Comparison of ENCODE assay signal across 25 cellular contexts in the genomic region with DNA sequence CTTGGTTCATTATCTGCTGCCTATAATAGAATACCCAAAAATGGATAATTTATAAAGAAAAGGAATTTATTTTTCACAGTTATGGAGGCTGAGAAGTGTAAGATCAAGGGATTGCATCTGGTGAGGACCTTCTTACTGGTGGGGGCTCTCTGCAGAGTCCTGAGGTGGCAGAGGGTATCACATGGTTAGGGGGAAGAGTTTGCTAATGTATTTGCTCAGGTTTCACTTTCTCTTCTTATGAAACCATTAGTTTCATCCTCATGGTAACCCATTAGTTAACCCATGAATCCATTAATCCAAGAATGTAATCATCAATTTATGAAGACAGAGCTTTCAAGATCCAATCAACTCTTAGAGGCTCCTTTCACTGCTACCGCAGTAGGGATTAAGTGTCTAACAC.
A peak's percentile ranks its signal among the peaks of the same experiment; 100 is the strongest.
DNase-seq lines count a peak whose midpoint lies in the region; ATAC-seq and TF ChIP-seq lines count a peak whose summit lies in the region.
"Had no signal": no experiment of that assay in that cellular context is flagged by ENCODE, and none has a peak within 500 bp of the region (broad histone marks: within the 10 kb centered on the region; RNA-seq: fewer than 3 reads in every experiment).

No MANE protein-coding gene starts in this region.

- H3K27me3 Mint-ChIP-seq in activated CD4-positive, alpha-beta T cell treated with anti-CD3 and anti-CD28 coated beads, Interleukin-2, amount 10 ng/mL, durations not matched to agents 24 days and 14 days = no peaks in the 10 kb centered on the region
- no peaks in the 10 kb centered on the region for H3K27me3 Mint-ChIP-seq in CD8-positive, alpha-beta T cell (ENCODE audit: low read depth)
- H3K27me3 Mint-ChIP-seq: activated naive CD8-positive, alpha-beta T cell treated with anti-CD3 and anti-CD28 coated beads, Interleukin-2, amount 50 U/mL, for 24 hours; dendritic cell treated with granulocyte-macrophage colony-stimulating factor and Interleukin-4, amounts not matched to agents 40 ng/mL and 50 ng/mL, for 4 days had no signal

- H3K4me1 Mint-ChIP-seq in activated CD4-positive, alpha-beta T cell treated with anti-CD3 and anti-CD28 coated beads, Interleukin-2, amount 10 ng/mL, durations not matched to agents 24 days and 14 days = no peaks in the 10 kb centered on the region
- no peaks in the 10 kb centered on the region for H3K4me1 Mint-ChIP-seq in CD8-positive, alpha-beta T cell (ENCODE audit: low read depth)
- H3K4me1 Mint-ChIP-seq: activated naive CD8-positive, alpha-beta T cell treated with anti-CD3 and anti-CD28 coated beads, Interleukin-2, amount 50 U/mL, for 24 hours; B cell; nephron progenitor cell had no signal

- no peak for TF ChIP-seq CTCF in GM12865 (IDR thresholded peaks at IDR 0.05; ENCODE audit: insufficient read depth, low read depth, low read length, missing control alignments)
- TF ChIP-seq CTCF in CD8-positive, alpha-beta T cell (IDR thresholded peaks at IDR 0.05) = no peak

- H3K36me3 Mint-ChIP-seq in activated CD4-positive, alpha-beta T cell treated with anti-CD3 and anti-CD28 coated beads, Interleukin-2, amount 10 ng/mL, durations not matched to agents 24 days and 14 days (ENCODE audit: low read depth) = no peaks in the 10 kb centered on the region
- H3K36me3 Mint-ChIP-seq in CD8-positive, alpha-beta T cell = no peaks in the 10 kb centered on the region

- peak; percentile 2 for DNase-seq in GM12865 (ENCODE audit: low read depth)
- DNase-seq in activated CD4-positive, alpha-beta T cell treated with anti-CD3 and anti-CD28 coated beads, Interleukin-2, amount 10 ng/mL, durations not matched to agents 24 days and 14 days = no peak
- DNase-seq in midbrain (lab: John Stamatoyannopoulos, UW) = no peak
- no peak for DNase-seq in CD8-positive, alpha-beta T cell
- no peak for DNase-seq in effector memory CD4-positive, alpha-beta T cell
- DNase-seq: activated CD4-positive, CD25-positive, alpha-beta regulatory T cell treated with anti-CD3 and anti-CD28 coated beads, Interleukin-2, amount 50 U/mL, for 72 hours; activated gamma-delta T cell treated with Interleukin-2 at 50 U/mL for 16 hours; activated naive CD8-positive, alpha-beta T cell treated with anti-CD3 and anti-CD28 coated beads, Interleukin-2, amount 50 U/mL, for 24 hours; activated T-cell treated with anti-CD3 and anti-CD28 coated beads, Interleukin-2, amount 50 U/mL, for 1 hour; central memory CD4-positive, alpha-beta T cell; gastrocnemius medialis; left cardiac atrium; nephron progenitor cell; retina; SK-N-SH; small intestine; stimulated activated CD4-positive, alpha-beta T cell treated with anti-CD3 and anti-CD28 coated beads, Interleukin-1b, Interleukin-23, amount 100 ng/mL, for 48 hours had no signal

- H3K9me3 Mint-ChIP-seq in activated CD4-positive, alpha-beta T cell treated with anti-CD3 and anti-CD28 coated beads, Interleukin-2, amount 10 ng/mL, durations not matched to agents 24 days and 14 days = no peaks in the 10 kb centered on the region
- H3K9me3 Mint-ChIP-seq in CD8-positive, alpha-beta T cell = no peaks in the 10 kb centered on the region
- H3K9me3 Mint-ChIP-seq: activated naive CD8-positive, alpha-beta T cell treated with anti-CD3 and anti-CD28 coated beads, Interleukin-2, amount 50 U/mL, for 24 hours; dendritic cell treated with granulocyte-macrophage colony-stimulating factor and Interleukin-4, amounts not matched to agents 40 ng/mL and 50 ng/mL, for 4 days; nephron progenitor cell; T-helper 1 cell treated with Interleukin-12 subunit alpha and Interleukin-12 subunit beta and Interleukin-4 antibody, amounts not matched to agents 30 μg/mL and 1 μg/mL, for 36 hours had no signal

- POLR2A ChIA-PET in CD8-positive, alpha-beta T cell (lab: Charles Lee) = interaction anchor here (0.7 kb wide), 1 partner anchor 84 kb away, joined by 3 read pairs; no protein-coding TSS in a partner anchor

- H3K27ac Mint-ChIP-seq in activated CD4-positive, alpha-beta T cell treated with anti-CD3 and anti-CD28 coated beads, Interleukin-2, amount 10 ng/mL, durations not matched to agents 24 days and 14 days = no peak overlapping the region
- H3K27ac Mint-ChIP-seq in CD8-positive, alpha-beta T cell = no peak overlapping the region
- H3K27ac Mint-ChIP-seq: activated naive CD8-positive, alpha-beta T cell treated with anti-CD3 and anti-CD28 coated beads, Interleukin-2, amount 50 U/mL, for 24 hours; B cell; dendritic cell treated with granulocyte-macrophage colony-stimulating factor and Interleukin-4, amounts not matched to agents 40 ng/mL and 50 ng/mL, for 4 days; nephron progenitor cell; T-helper 1 cell treated with Interleukin-12 subunit alpha and Interleukin-12 subunit beta and Interleukin-4 antibody, amounts not matched to agents 30 μg/mL and 1 μg/mL, for 36 hours had no signal

- CTCF ChIA-PET in CD8-positive, alpha-beta T cell (lab: Charles Lee) = no interaction called here

- H3K27ac ChIP-seq in CD8-positive, alpha-beta T cell (ENCODE audit: low read depth, low read length) = no peak overlapping the region
- no peak overlapping the region for H3K27ac ChIP-seq in effector memory CD4-positive, alpha-beta T cell (ENCODE audit: insufficient read depth, low read length, poor library complexity, severe bottlenecking)
- H3K27ac ChIP-seq: gastrocnemius medialis, hepatocyte, tibial nerve had no signal

- no peaks in the 10 kb centered on the region for H3K4me1 ChIP-seq in CD8-positive, alpha-beta T cell (ENCODE audit: insufficient read depth, low read length)
- no peaks in the 10 kb centered on the region for H3K4me1 ChIP-seq in effector memory CD4-positive, alpha-beta T cell (ENCODE audit: control insufficient read depth, insufficient read depth, low read length, poor library complexity, severe bottlenecking)
- H3K4me1 ChIP-seq: gastrocnemius medialis, tibial nerve had no signal

- H3K4me3 Mint-ChIP-seq in activated CD4-positive, alpha-beta T cell treated with anti-CD3 and anti-CD28 coated beads, Interleukin-2, amount 10 ng/mL, durations not matched to agents 24 days and 14 days = no peak overlapping the region
- H3K4me3 Mint-ChIP-seq in CD8-positive, alpha-beta T cell = no peak overlapping the region
- H3K4me3 Mint-ChIP-seq: activated naive CD8-positive, alpha-beta T cell treated with anti-CD3 and anti-CD28 coated beads, Interleukin-2, amount 50 U/mL, for 24 hours; B cell; dendritic cell treated with granulocyte-macrophage colony-stimulating factor and Interleukin-4, amounts not matched to agents 40 ng/mL and 50 ng/mL, for 4 days; nephron progenitor cell; T-helper 1 cell treated with Interleukin-12 subunit alpha and Interleukin-12 subunit beta and Interleukin-4 antibody, amounts not matched to agents 30 μg/mL and 1 μg/mL, for 36 hours had no signal

- no peak overlapping the region for H3K4me3 ChIP-seq in GM12865 (ENCODE audit: low read depth, low read length)
- no peak overlapping the region for H3K4me3 ChIP-seq in CD8-positive, alpha-beta T cell (ENCODE audit: low read depth, low read length)
- H3K4me3 ChIP-seq in effector memory CD4-positive, alpha-beta T cell (ENCODE audit: insufficient read depth, low read depth, low read length, poor library complexity, severe bottlenecking) = no peak overlapping the region
- H3K4me3 ChIP-seq: gastrocnemius medialis, hepatocyte, tibial nerve had no signal

- H3K27me3 ChIP-seq in CD8-positive, alpha-beta T cell (ENCODE audit: insufficient read depth, low read length) = no peaks in the 10 kb centered on the region
- H3K27me3 ChIP-seq in effector memory CD4-positive, alpha-beta T cell (replicated peaks; ENCODE audit: control insufficient read depth, insufficient read depth, low read length, poor library complexity, severe bottlenecking) = no peaks in the 10 kb centered on the region
- H3K27me3 ChIP-seq: gastrocnemius medialis, hepatocyte, tibial nerve had no signal

- H3K9me3 ChIP-seq in CD8-positive, alpha-beta T cell (ENCODE audit: low read length) = no peaks in the 10 kb centered on the region
- H3K9me3 ChIP-seq in effector memory CD4-positive, alpha-beta T cell (ENCODE audit: control insufficient read depth, low read length) = no peaks in the 10 kb centered on the region
- H3K9me3 ChIP-seq: gastrocnemius medialis, SK-N-SH, tibial nerve had no signal

- ATAC-seq in GM18909 (IDR thresholded peaks at IDR 0.05; ENCODE audit: poor library complexity, unreplicated experiment) (peak; percentile 63), HG02623 (IDR thresholded peaks at IDR 0.05; ENCODE audit: unreplicated experiment) (peak; percentile 61), HG03354 (IDR thresholded peaks at IDR 0.05; ENCODE audit: poor library complexity, severe bottlenecking, unreplicated experiment) (peak; percentile 88)
- ATAC-seq in CD8-positive, alpha-beta T cell = no peak
- ATAC-seq: activated naive CD8-positive, alpha-beta T cell treated with anti-CD3 and anti-CD28 coated beads, Interleukin-2, amount 50 U/mL, for 24 hours; gastrocnemius medialis; left cardiac atrium had no signal

- intact Hi-C loops in activated CD4-positive, alpha-beta T cell treated with anti-CD3 and anti-CD28 coated beads, Interleukin-2, amount 10 ng/mL, durations not matched to agents 24 days and 14 days (cut with micrococcal nuclease) = no loop called here
- intact Hi-C loops in CD8-positive, alpha-beta T cell (cut with DNase I, micrococcal nuclease) = no loop called here

- no peaks in the 10 kb centered on the region for H3K36me3 ChIP-seq in CD8-positive, alpha-beta T cell (ENCODE audit: insufficient read depth, low read length)
- no peaks in the 10 kb centered on the region for H3K36me3 ChIP-seq in effector memory CD4-positive, alpha-beta T cell (ENCODE audit: control insufficient read depth, insufficient read depth, low read length)
- H3K36me3 ChIP-seq: gastrocnemius medialis, tibial nerve had no signal
